Comparison of ENCODE assay signal across 28 cellular contexts in the genomic region with DNA sequence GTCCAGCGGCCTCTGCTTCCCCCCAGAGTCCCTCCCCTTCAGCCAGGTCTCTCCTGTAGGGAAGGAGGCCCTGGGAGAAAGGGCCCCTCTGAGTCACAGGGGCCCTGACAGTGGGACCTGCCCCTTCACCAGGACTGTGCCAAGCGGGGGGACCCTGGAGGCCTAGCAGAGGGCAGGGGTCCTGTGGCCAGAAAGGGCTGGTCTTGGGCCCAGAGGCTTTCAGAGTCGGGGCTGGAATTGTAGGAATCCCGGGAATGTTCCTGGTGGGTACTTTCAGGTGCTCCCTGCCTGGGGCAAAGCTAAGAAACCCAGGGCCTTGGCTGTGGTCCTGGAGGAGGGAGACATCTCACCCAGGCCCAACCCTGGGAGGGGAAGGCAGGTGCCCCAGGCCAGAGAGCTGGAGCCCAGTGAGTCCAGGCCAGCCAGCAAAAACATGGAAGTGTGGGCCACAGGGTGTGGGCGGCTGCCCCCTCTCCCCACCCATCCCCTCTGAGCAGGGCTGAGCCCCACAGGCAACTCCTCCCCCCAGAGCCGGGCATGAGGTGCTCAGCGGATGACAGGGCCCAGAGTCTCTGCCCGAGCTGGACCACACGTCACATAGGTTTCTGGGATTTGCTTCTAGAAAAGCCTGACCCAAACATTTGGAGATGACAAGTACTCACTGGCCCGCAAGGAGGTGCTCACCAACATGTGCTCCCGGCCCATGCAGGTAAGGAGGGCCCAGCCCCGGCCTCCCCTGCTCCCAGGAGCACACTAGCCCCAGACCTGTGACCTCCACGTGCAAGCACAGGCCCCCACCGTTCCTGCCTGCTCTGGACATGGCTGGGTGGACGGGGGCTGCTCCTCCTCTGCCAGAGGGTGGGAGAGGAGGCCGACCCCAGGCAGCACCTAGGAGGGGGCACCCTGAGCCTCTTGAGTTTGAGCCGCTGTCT. TPM values are rescaled to one million over a fixed set of nuclear protein-coding genes. Genes with fewer than 3 reads are reported as not detected.
DNase-seq lines count a peak whose midpoint lies in the region; ATAC-seq, FAIRE-seq and TF ChIP-seq lines count a peak whose summit lies in the region.
"Had no signal": no experiment of that assay in that cellular context is flagged by ENCODE, and none has a peak within 500 bp of the region (broad histone marks: within the 10 kb centered on the region; RNA-seq: fewer than 3 reads in every experiment).

No MANE protein-coding gene starts in this region.

- BruUV-seq in Panc1 (replicated peaks; lab: Mats Ljungman, UMichigan) = no TSS peak

- no peak overlapping the region for H3K4me3 Mint-ChIP-seq in natural killer cell treated with Interleukin-12 subunit alpha and Interleukin-12 subunit beta and Interleukin-15 and Interleukin-18, amount 100 ng/mL, for 72 hours
- no peak overlapping the region for H3K4me3 Mint-ChIP-seq in natural killer cell
- H3K4me3 Mint-ChIP-seq in activated T-helper 1 cell treated with anti-CD3 and anti-CD28 coated beads, Interleukin-12 subunit alpha, Interleukin-12 subunit beta, Interleukin-2, Interleukin-4 antibody, amounts not matched to agents 30 ng/mL and 10 ng/mL and 1 ng/mL, durations not matched to agents 14 hours and 24 hours and 36 hours = no peak overlapping the region
- H3K4me3 Mint-ChIP-seq: CD8-positive, alpha-beta memory T cell; mesothelial cell of epicardium; nephron progenitor cell had no signal

- no peak overlapping the region for H3K4me2 ChIP-seq in SK-N-SH
- H3K4me2 ChIP-seq: hepatocyte had no signal

- no peak for TF ChIP-seq RAD21 in SK-N-SH (IDR thresholded peaks at IDR 0.05; ENCODE audit: low read length)

- CTCF ChIA-PET in Panc1 (lab: Charles Lee) (no interaction called here), SK-N-SH (lab: Yijun Ruan, JAX) (interaction anchor here (1.4 to 13.4 kb wide), 2 partner anchors 406 to 424 kb away, joined by 4 to 214 read pairs; a partner anchor contains a TSS)

- H3K27me3 ChIP-seq in Panc1 (ENCODE audit: control insufficient read depth, insufficient read depth, low read length) (no peaks in the 10 kb centered on the region), upper lobe of right lung (no peaks in the 10 kb centered on the region), SK-N-SH (ENCODE audit: insufficient read depth) (no peaks in the 10 kb centered on the region)
- H3K27me3 ChIP-seq: hepatocyte, stomach, upper lobe of left lung had no signal

- H3K36me3 Mint-ChIP-seq in natural killer cell treated with Interleukin-12 subunit alpha and Interleukin-12 subunit beta and Interleukin-15 and Interleukin-18, amount 100 ng/mL, for 72 hours = no peaks in the 10 kb centered on the region
- no peaks in the 10 kb centered on the region for H3K36me3 Mint-ChIP-seq in natural killer cell
- no peaks in the 10 kb centered on the region for H3K36me3 Mint-ChIP-seq in activated T-helper 1 cell treated with anti-CD3 and anti-CD28 coated beads, Interleukin-12 subunit alpha, Interleukin-12 subunit beta, Interleukin-2, Interleukin-4 antibody, amounts not matched to agents 30 ng/mL and 10 ng/mL and 1 ng/mL, durations not matched to agents 14 hours and 24 hours and 36 hours (ENCODE audit: low read depth)
- H3K36me3 Mint-ChIP-seq: CD8-positive, alpha-beta memory T cell; mesothelial cell of epicardium had no signal

- no peaks in the 10 kb centered on the region for H3K79me2 ChIP-seq in SK-N-SH (ENCODE audit: insufficient read depth)
- H3K79me2 ChIP-seq: hepatocyte had no signal

- FAIRE-seq in kidney (lab: Jason Lieb, UNC) = no peak
- FAIRE-seq: GM12891 had no signal

- in situ Hi-C loops in Panc1 (cut with HindIII; ENCODE audit: low pct_unique_long_range_greater_than_20kb, low sequenced_read_pairs) = no loop called here

- H2AFZ ChIP-seq in SK-N-SH (ENCODE audit: low read depth) = no peak overlapping the region
- H2AFZ ChIP-seq: hepatocyte had no signal

- H3K27me3 Mint-ChIP-seq in natural killer cell treated with Interleukin-12 subunit alpha and Interleukin-12 subunit beta and Interleukin-15 and Interleukin-18, amount 100 ng/mL, for 72 hours = no peaks in the 10 kb centered on the region
- H3K27me3 Mint-ChIP-seq in natural killer cell (ENCODE audit: low read depth in 2 of 2) = no peaks in the 10 kb centered on the region
- no peaks in the 10 kb centered on the region for H3K27me3 Mint-ChIP-seq in activated T-helper 1 cell treated with anti-CD3 and anti-CD28 coated beads, Interleukin-12 subunit alpha, Interleukin-12 subunit beta, Interleukin-2, Interleukin-4 antibody, amounts not matched to agents 30 ng/mL and 10 ng/mL and 1 ng/mL, durations not matched to agents 14 hours and 24 hours and 36 hours (ENCODE audit: insufficient read depth)
- H3K27me3 Mint-ChIP-seq: CD8-positive, alpha-beta memory T cell had no signal

- H3K27ac ChIP-seq in Panc1 (ENCODE audit: low read length) (0 out of 2 replicates have a peak overlapping the region, but pooled peaks have one; percentile 23), kidney (ENCODE audit: low read depth in 2 of 2, low read length in 2 of 2) (no peak overlapping the region), upper lobe of right lung (no peak overlapping the region), SK-N-SH (ENCODE audit: low read depth in 2 of 2, low read length in 1 of 2) (no peak overlapping the region)
- H3K27ac ChIP-seq: hepatocyte, prostate gland, stomach, upper lobe of left lung had no signal

- WGBS in SK-N-SH (ENCODE audit: low lambda C conversion rate) = 93% methylated on average over 7 of the region's 17 CpGs

- H3F3A ChIP-seq in SK-N-SH (replicated peaks; ENCODE audit: insufficient read depth) = no peaks in the 10 kb centered on the region

- no peak overlapping the region for H3K4me3 ChIP-seq in Panc1 (ENCODE audit: low read depth in 2 of 2, low read length in 2 of 2)
- no peak overlapping the region for H3K4me3 ChIP-seq in kidney (ENCODE audit: low read length in 2 of 2)
- H3K4me3 ChIP-seq in upper lobe of right lung = no peak overlapping the region
- H3K4me3 ChIP-seq in SK-N-SH (ENCODE audit: low read depth in 2 of 2, low read length in 1 of 2) = no peak overlapping the region
- H3K4me3 ChIP-seq: HAP-1, hepatocyte, prostate gland, stomach, upper lobe of left lung had no signal

- TF ChIP-seq EP300 in SK-N-SH (IDR thresholded peaks at IDR 0.05; ENCODE audit: borderline replicate concordance in 1 of 2, low read depth in 1 of 2, low read length in 1 of 2) = no peak

- peaks cover 21% of the 10 kb centered on the region for H4K20me1 ChIP-seq in SK-N-SH (ENCODE audit: insufficient read depth)

- no peak overlapping the region for H3K27ac Mint-ChIP-seq in natural killer cell treated with Interleukin-12 subunit alpha and Interleukin-12 subunit beta and Interleukin-15 and Interleukin-18, amount 100 ng/mL, for 72 hours
- no peak overlapping the region for H3K27ac Mint-ChIP-seq in natural killer cell
- no peak overlapping the region for H3K27ac Mint-ChIP-seq in activated T-helper 1 cell treated with anti-CD3 and anti-CD28 coated beads, Interleukin-12 subunit alpha, Interleukin-12 subunit beta, Interleukin-2, Interleukin-4 antibody, amounts not matched to agents 30 ng/mL and 10 ng/mL and 1 ng/mL, durations not matched to agents 14 hours and 24 hours and 36 hours
- H3K27ac Mint-ChIP-seq: CD8-positive, alpha-beta memory T cell; mesothelial cell of epicardium; nephron progenitor cell had no signal

- no peaks in the 10 kb centered on the region for H3K9me2 ChIP-seq in SK-N-SH

- TF ChIP-seq CTCF in natural killer cell (IDR thresholded peaks at IDR 0.05) (no peak), Panc1 (IDR thresholded peaks at IDR 0.05) (no peak), kidney (IDR thresholded peaks at IDR 0.05; ENCODE audit: borderline replicate concordance, extremely low read depth, insufficient read depth) (no peak), upper lobe of right lung (IDR thresholded peaks at IDR 0.05) (no peak), SK-N-SH (IDR thresholded peaks at IDR 0.05) (no peak)

- no peaks in the 10 kb centered on the region for H3K9me3 Mint-ChIP-seq in natural killer cell treated with Interleukin-12 subunit alpha and Interleukin-12 subunit beta and Interleukin-15 and Interleukin-18, amount 100 ng/mL, for 72 hours
- H3K9me3 Mint-ChIP-seq in natural killer cell = no peaks in the 10 kb centered on the region
- H3K9me3 Mint-ChIP-seq in activated T-helper 1 cell treated with anti-CD3 and anti-CD28 coated beads, Interleukin-12 subunit alpha, Interleukin-12 subunit beta, Interleukin-2, Interleukin-4 antibody, amounts not matched to agents 30 ng/mL and 10 ng/mL and 1 ng/mL, durations not matched to agents 14 hours and 24 hours and 36 hours = no peaks in the 10 kb centered on the region
- H3K9me3 Mint-ChIP-seq: CD8-positive, alpha-beta memory T cell; mesothelial cell of epicardium; nephron progenitor cell had no signal

- peak; percentile 57 for DNase-seq in natural killer cell treated with Interleukin-12 subunit alpha and Interleukin-12 subunit beta and Interleukin-15 and Interleukin-18, amount 100 ng/mL, for 72 hours (ENCODE audit: low spot score)
- no peak for DNase-seq in natural killer cell
- no peak for DNase-seq in Panc1 (ENCODE audit: low read depth, low spot score)
- peak; percentile 64 for DNase-seq in kidney
- DNase-seq in upper lobe of right lung = peak; percentile 53
- no peak for DNase-seq in SK-N-SH
- no peak for DNase-seq in activated T-helper 1 cell treated with anti-CD3 and anti-CD28 coated beads, Interleukin-12 subunit alpha, Interleukin-12 subunit beta, Interleukin-2, Interleukin-4 antibody, amounts not matched to agents 30 ng/mL and 10 ng/mL and 1 ng/mL, durations not matched to agents 14 hours and 24 hours and 36 hours (ENCODE audit: low spot score)
- DNase-seq: NCI-H1105; NCI-H2029 treated with DMSO at 0.1 percent for 48 hours; NCI-H446; nephron progenitor cell; stimulated activated CD4-positive, alpha-beta T cell treated with anti-CD3 and anti-CD28 coated beads, Interleukin-4, amount 100 ng/mL, for 24 hours; stomach; T-helper 9 cell; upper lobe of left lung had no signal

- H3K9ac ChIP-seq in kidney (ENCODE audit: low read length in 2 of 2) = no peak overlapping the region
- no peak overlapping the region for H3K9ac ChIP-seq in SK-N-SH

- H3K36me3 ChIP-seq in Panc1 (ENCODE audit: control insufficient read depth, insufficient read depth, low read length) (no peaks in the 10 kb centered on the region), kidney (ENCODE audit: control insufficient read depth in 1 of 2, insufficient read depth in 2 of 2, low read length in 2 of 2) (no peaks in the 10 kb centered on the region), upper lobe of right lung (no peaks in the 10 kb centered on the region), SK-N-SH (replicated peaks in 1 of 2; ENCODE audit: control insufficient read depth in 1 of 2, insufficient read depth in 2 of 2, low read length in 1 of 2) (no peaks in the 10 kb centered on the region)
- H3K36me3 ChIP-seq: HAP-1, prostate gland had no signal

- H3K9me3 ChIP-seq in Panc1 (ENCODE audit: control insufficient read depth, insufficient read depth, low read depth, low read length) (no peaks in the 10 kb centered on the region), kidney (ENCODE audit: control insufficient read depth in 1 of 2, low read length in 2 of 2) (no peaks in the 10 kb centered on the region), upper lobe of right lung (no peaks in the 10 kb centered on the region), SK-N-SH (no peaks in the 10 kb centered on the region)
- H3K9me3 ChIP-seq: HAP-1, prostate gland, stomach, upper lobe of left lung had no signal

- intact Hi-C loops in natural killer cell (cut with micrococcal nuclease) (no loop called here), Panc1 (cut with micrococcal nuclease; ENCODE audit: unreplicated experiment) (no loop called here), kidney (cut with DNase I) (no loop called here), upper lobe of right lung (cut with DNase I) (no loop called here)
- intact Hi-C loops in activated T-helper 1 cell treated with anti-CD3 and anti-CD28 coated beads, Interleukin-12 subunit alpha, Interleukin-12 subunit beta, Interleukin-2, Interleukin-4 antibody, amounts not matched to agents 30 ng/mL and 10 ng/mL and 1 ng/mL, durations not matched to agents 14 hours and 24 hours and 36 hours (cut with micrococcal nuclease) = no loop called here

- POLR2A ChIA-PET in Panc1 (lab: Charles Lee) = no interaction called here
- POLR2A ChIA-PET in SK-N-SH (lab: Yijun Ruan, JAX) = no interaction called here

- H3K4me1 ChIP-seq in Panc1 (ENCODE audit: control insufficient read depth, insufficient read depth, low read length) (peaks cover 7% of the 10 kb centered on the region), kidney (ENCODE audit: control insufficient read depth in 1 of 2, insufficient read depth in 1 of 2, low read depth in 1 of 2, low read length in 2 of 2) (peaks cover 0 to 4% of the 10 kb centered on the region in 2 donors), upper lobe of right lung (no peaks in the 10 kb centered on the region), SK-N-SH (ENCODE audit: control insufficient read depth in 1 of 2, insufficient read depth in 2 of 2, low read depth in 1 of 2, low read length in 1 of 2) (peaks cover 0 to 4% of the 10 kb centered on the region in 2 experiments; a peak in 1 of 4 replicates)
- H3K4me1 ChIP-seq: HAP-1, prostate gland had no signal

- no peak for ATAC-seq in natural killer cell treated with Interleukin-12 subunit alpha and Interleukin-12 subunit beta and Interleukin-15 and Interleukin-18, amount 100 ng/mL, for 72 hours
- no peak for ATAC-seq in natural killer cell
- ATAC-seq in Panc1 = no peak
- ATAC-seq in upper lobe of right lung = no peak
- ATAC-seq in GM19035 (IDR thresholded peaks at IDR 0.05; ENCODE audit: unreplicated experiment) = no peak

- no peaks in the 10 kb centered on the region for H3K4me1 Mint-ChIP-seq in natural killer cell treated with Interleukin-12 subunit alpha and Interleukin-12 subunit beta and Interleukin-15 and Interleukin-18, amount 100 ng/mL, for 72 hours (ENCODE audit: low read depth in 2 of 2)
- H3K4me1 Mint-ChIP-seq in natural killer cell = peaks cover 0 to 11% of the 10 kb centered on the region in 2 donors
- peaks cover 6% of the 10 kb centered on the region for H3K4me1 Mint-ChIP-seq in activated T-helper 1 cell treated with anti-CD3 and anti-CD28 coated beads, Interleukin-12 subunit alpha, Interleukin-12 subunit beta, Interleukin-2, Interleukin-4 antibody, amounts not matched to agents 30 ng/mL and 10 ng/mL and 1 ng/mL, durations not matched to agents 14 hours and 24 hours and 36 hours (ENCODE audit: low read depth)
- H3K4me1 Mint-ChIP-seq: mesothelial cell of epicardium had no signal

RNA-seq across cellular contexts. Expression of a gene that starts 48.2 kb away (rescaled TPM):
- not detected for total RNA-seq in natural killer cell treated with Interleukin-12 subunit alpha and Interleukin-12 subunit beta and Interleukin-15 and Interleukin-18, amount 100 ng/mL, for 72 hours
- total RNA-seq in natural killer cell = under 1 TPM in 1 of 3 donors, not detected in 2; 0.30 TPM
- total RNA-seq in Panc1 (2021; ENCODE audit: unreplicated experiment) = 7.3 TPM
- 13.0 TPM for polyA plus RNA-seq in Panc1 (2012; ENCODE audit: insufficient read length)
- not detected for total RNA-seq in kidney
- polyA plus RNA-seq in kidney (ENCODE audit: insufficient read depth, low read depth, low replicate concordance) = not detected
- total RNA-seq in upper lobe of right lung = 9.5 TPM
- polyA plus RNA-seq in SK-N-SH (2012; rRNA removed) = not detected in 2 replicates
- polyA plus RNA-seq in SK-N-SH (2012; cell fraction: cytosol; rRNA removed) = not detected in 2 replicates
- not detected in 2 replicates for polyA plus RNA-seq in SK-N-SH (2012; cell fraction: nucleus; rRNA removed)
- total RNA-seq in activated T-helper 1 cell treated with anti-CD3 and anti-CD28 coated beads, Interleukin-12 subunit alpha, Interleukin-12 subunit beta, Interleukin-2, Interleukin-4 antibody, amounts not matched to agents 30 ng/mL and 10 ng/mL and 1 ng/mL, durations not matched to agents 14 hours and 24 hours and 36 hours = not detected in 2 replicates
- total RNA-seq: CD8-positive, alpha-beta memory T cell; dermis microvascular lymphatic vessel endothelial cell; fibroblast of villous mesenchyme; kidney epithelial cell; LHCN-M2; mesothelial cell of epicardium; RPMI7951; stomach had no signal
- polyA plus RNA-seq: adipose tissue; CD8-positive, alpha-beta memory T cell; stomach had no signal

Comparison
In these comparisons a context has a peak if more than half of its experiments do, and no peak if none do; other contexts are left out.
1. DNase-seq: peak in natural killer cell treated with Interleukin-12 subunit alpha and Interleukin-12 subunit beta and Interleukin-15 and Interleukin-18, amount 100 ng/mL, for 72 hours (single experiment), kidney (single experiment) and upper lobe of right lung (single experiment); none in natural killer cell (single experiment), Panc1 (single experiment), SK-N-SH (single experiment) and activated T-helper 1 cell treated with anti-CD3 and anti-CD28 coated beads, Interleukin-12 subunit alpha, Interleukin-12 subunit beta, Interleukin-2, Interleukin-4 antibody, amounts not matched to agents 30 ng/mL and 10 ng/mL and 1 ng/mL, durations not matched to agents 14 hours and 24 hours and 36 hours (single experiment).